In the genomic region with DNA sequence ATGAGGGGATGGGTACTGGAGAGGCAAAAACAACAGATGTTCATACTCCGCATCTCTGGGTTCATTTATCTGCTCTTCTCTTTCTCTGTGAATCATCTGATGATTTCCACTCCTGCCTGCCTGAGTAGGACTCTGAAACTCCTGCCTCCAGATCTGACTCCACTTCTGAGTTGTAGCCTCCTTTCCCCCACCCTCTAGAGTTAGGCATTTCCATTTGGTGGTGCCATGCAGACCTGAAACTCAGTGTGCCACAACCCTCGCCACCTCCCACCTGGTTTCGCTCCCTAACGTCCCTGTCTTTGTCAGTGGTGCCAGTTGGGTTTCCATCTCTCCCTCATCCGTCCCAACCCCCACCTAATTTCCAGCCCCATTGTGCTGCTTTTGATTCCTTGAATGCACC, we compare ENCODE assay signal across 17 cellular contexts.
DNase-seq lines count a peak whose midpoint lies in the region; ATAC-seq lines count a peak whose summit lies in the region.
"Had no signal": no experiment of that assay in that cellular context is flagged by ENCODE, and none has a peak within 500 bp of the region (broad histone marks: within the 10 kb centered on the region; RNA-seq: fewer than 3 reads in every experiment).

No MANE protein-coding gene starts in this region.

- CTCF ChIA-PET in T-cell (lab: Charles Lee): no interaction called here

- ATAC-seq in activated T-cell treated with anti-CD3 and anti-CD28 coated beads, Interleukin-2, amount 50 U/mL, for 4 hours: peak; percentile 83 to 84
- ATAC-seq in memory B cell (ENCODE audit: low read depth) (no peak), T-cell (replicated peaks in 1 of 4) (no peak), HG02884 (IDR thresholded peaks at IDR 0.05; ENCODE audit: unreplicated experiment) (no peak)
- ATAC-seq: A549, gastroesophageal sphincter, left lobe of liver, mucosa of descending colon had no signal

- intact Hi-C loops in activated CD4-positive, alpha-beta T cell treated with anti-CD3 and anti-CD28 coated beads, Interleukin-2, amount 10 ng/mL, durations not matched to agents 24 days and 14 days (cut with micrococcal nuclease): loop anchor here (1.0 to 5.0 kb wide), 5 partner anchors 37 to 159 kb away; no protein-coding TSS in a partner anchor

- H3K9me3 Mint-ChIP-seq in activated CD4-positive, alpha-beta T cell treated with anti-CD3 and anti-CD28 coated beads, Interleukin-2, amount 10 ng/mL, durations not matched to agents 24 days and 14 days: peaks cover 5% of the 10 kb centered on the region
- H3K9me3 Mint-ChIP-seq in activated T-cell treated with anti-CD3 and anti-CD28 coated beads, Interleukin-2, amount 50 U/mL, for 4 hours: no peaks in the 10 kb centered on the region
- H3K9me3 Mint-ChIP-seq in memory B cell (peaks cover 1% of the 10 kb centered on the region), T-cell (no peaks in the 10 kb centered on the region)
- H3K9me3 Mint-ChIP-seq: activated naive CD8-positive, alpha-beta T cell treated with anti-CD3 and anti-CD28 coated beads, Interleukin-2, amount 10 ng/mL, durations not matched to agents 7 days and 5 days had no signal

- peak overlapping the region; percentile 27 for H3K4me3 Mint-ChIP-seq in activated CD4-positive, alpha-beta T cell treated with anti-CD3 and anti-CD28 coated beads, Interleukin-2, amount 10 ng/mL, durations not matched to agents 24 days and 14 days
- peak overlapping the region; percentile 9 for H3K4me3 Mint-ChIP-seq in activated T-cell treated with anti-CD3 and anti-CD28 coated beads, Interleukin-2, amount 50 U/mL, for 4 hours
- H3K4me3 Mint-ChIP-seq in memory B cell: peak overlapping the region; percentile 66
- H3K4me3 Mint-ChIP-seq in T-cell: no peak overlapping the region
- H3K4me3 Mint-ChIP-seq: activated naive CD8-positive, alpha-beta T cell treated with anti-CD3 and anti-CD28 coated beads, Interleukin-2, amount 10 ng/mL, durations not matched to agents 7 days and 5 days had no signal

- H3K27ac Mint-ChIP-seq in activated CD4-positive, alpha-beta T cell treated with anti-CD3 and anti-CD28 coated beads, Interleukin-2, amount 10 ng/mL, durations not matched to agents 24 days and 14 days: peak overlapping the region; percentile 84
- H3K27ac Mint-ChIP-seq in memory B cell (peak overlapping the region; percentile 74), T-cell (peak overlapping the region in 1 of 2 donors; percentile 76)
- H3K27ac Mint-ChIP-seq: activated naive CD8-positive, alpha-beta T cell treated with anti-CD3 and anti-CD28 coated beads, Interleukin-2, amount 10 ng/mL, durations not matched to agents 7 days and 5 days had no signal

- H3K27me3 Mint-ChIP-seq in activated CD4-positive, alpha-beta T cell treated with anti-CD3 and anti-CD28 coated beads, Interleukin-2, amount 10 ng/mL, durations not matched to agents 24 days and 14 days: no peaks in the 10 kb centered on the region
- H3K27me3 Mint-ChIP-seq in activated T-cell treated with anti-CD3 and anti-CD28 coated beads, Interleukin-2, amount 50 U/mL, for 4 hours (ENCODE audit: low read depth): no peaks in the 10 kb centered on the region
- no peaks in the 10 kb centered on the region for H3K27me3 Mint-ChIP-seq in memory B cell
- H3K27me3 Mint-ChIP-seq in T-cell: no peaks in the 10 kb centered on the region
- H3K27me3 Mint-ChIP-seq: activated naive CD8-positive, alpha-beta T cell treated with anti-CD3 and anti-CD28 coated beads, Interleukin-2, amount 10 ng/mL, durations not matched to agents 7 days and 5 days had no signal

- peaks cover 26% of the 10 kb centered on the region for H3K36me3 Mint-ChIP-seq in activated CD4-positive, alpha-beta T cell treated with anti-CD3 and anti-CD28 coated beads, Interleukin-2, amount 10 ng/mL, durations not matched to agents 24 days and 14 days (ENCODE audit: low read depth)
- peaks cover 22% of the 10 kb centered on the region for H3K36me3 Mint-ChIP-seq in activated T-cell treated with anti-CD3 and anti-CD28 coated beads, Interleukin-2, amount 50 U/mL, for 4 hours (ENCODE audit: insufficient read depth)
- H3K36me3 Mint-ChIP-seq in memory B cell (peaks cover 32% of the 10 kb centered on the region), T-cell (peaks cover 29% of the 10 kb centered on the region)

- DNase-seq in activated CD4-positive, alpha-beta T cell treated with anti-CD3 and anti-CD28 coated beads, Interleukin-2, amount 10 ng/mL, durations not matched to agents 24 days and 14 days: no peak
- DNase-seq in activated CD4-positive, alpha-beta T cell treated with anti-CD3 and anti-CD28 coated beads, Interleukin-2, amount 50 U/mL, for 4 hours: no peak
- no peak for DNase-seq in activated T-cell treated with anti-CD3 and anti-CD28 coated beads, Interleukin-2, amount 50 U/mL, for 4 hours
- DNase-seq in memory B cell (ENCODE audit: low spot score in 2 of 2) (no peak), D341Med (ENCODE audit: low spot score) (no peak), T-cell (no peak)
- peak; percentile 41 for DNase-seq in stimulated activated CD8-positive, alpha-beta memory T cell treated with anti-CD3 and anti-CD28 coated beads, Interleukin-12 subunit alpha, Interleukin-12 subunit beta, amount 100 ng/mL, for 24 hours (ENCODE audit: extremely low read depth)
- DNase-seq: activated naive CD8-positive, alpha-beta T cell treated with anti-CD3 and anti-CD28 coated beads, Interleukin-2, amount 10 ng/mL, durations not matched to agents 7 days and 5 days; DMS153; erythroblast; mucosa of descending colon; NCI-H345; WERI-Rb-1 had no signal

- H3K4me1 Mint-ChIP-seq in activated CD4-positive, alpha-beta T cell treated with anti-CD3 and anti-CD28 coated beads, Interleukin-2, amount 10 ng/mL, durations not matched to agents 24 days and 14 days: peaks cover 58% of the 10 kb centered on the region
- H3K4me1 Mint-ChIP-seq in activated T-cell treated with anti-CD3 and anti-CD28 coated beads, Interleukin-2, amount 50 U/mL, for 4 hours (ENCODE audit: low read depth): peaks cover 71% of the 10 kb centered on the region
- H3K4me1 Mint-ChIP-seq in memory B cell: peaks cover 66% of the 10 kb centered on the region
- peaks cover 73 to 74% (median 73%) of the 10 kb centered on the region in 3 donors for H3K4me1 Mint-ChIP-seq in T-cell

- POLR2A ChIA-PET in T-cell (lab: Charles Lee): no interaction called here

Comparison
In these comparisons a context has a peak if more than half of its experiments do, and no peak if none do; other contexts are left out.
1. H3K4me3 Mint-ChIP-seq: peak in activated CD4-positive, alpha-beta T cell treated with anti-CD3 and anti-CD28 coated beads, Interleukin-2, amount 10 ng/mL, durations not matched to agents 24 days and 14 days (single experiment), activated T-cell treated with anti-CD3 and anti-CD28 coated beads, Interleukin-2, amount 50 U/mL, for 4 hours (single experiment) and memory B cell (single experiment); none in T-cell (0 of 3).
2. ATAC-seq: peak in activated T-cell treated with anti-CD3 and anti-CD28 coated beads, Interleukin-2, amount 50 U/mL, for 4 hours (2 of 2); none in memory B cell (single experiment), T-cell (0 of 4) and HG02884 (single experiment).